In genomic region chr17:78401891-78402290, GRCh38 we compare ENCODE assay signal across 20 cellular contexts. TPM values are rescaled to one million over a fixed set of nuclear protein-coding genes. Genes with fewer than 3 reads are reported as not detected.
DNase-seq lines count a peak whose midpoint lies in the region; ATAC-seq and TF ChIP-seq lines count a peak whose summit lies in the region.
"Had no signal": no experiment of that assay in that cellular context is flagged by ENCODE, and none has a peak within 500 bp of the region (broad histone marks: within the 10 kb centered on the region; RNA-seq: fewer than 3 reads in every experiment).

No MANE protein-coding gene starts in this region.

- peaks cover 61% of the 10 kb centered on the region for H3K36me3 ChIP-seq in right atrium auricular region
- H3K36me3 ChIP-seq in SJSA1: peaks cover 95% of the 10 kb centered on the region

- peak in 2 of 3 donors; percentile 28 to 41 for DNase-seq in right cardiac atrium
- DNase-seq in right atrium auricular region (ENCODE audit: low spot score): no peak
- DNase-seq in SJSA1 (ENCODE audit: low read depth in 1 of 2, low spot score in 2 of 2): no peak
- no peak for DNase-seq in mesothelial cell of epicardium (ENCODE audit: low spot score in 2 of 2, unreplicated experiment in 2 of 2)
- no peak for DNase-seq in DMS153 treated with DMSO at 0.1 percent for 48 hours (lab: John Stamatoyannopoulos, UW; ENCODE audit: unreplicated experiment)
- no peak for DNase-seq in stimulated activated naive CD8-positive, alpha-beta T cell treated with anti-CD3 and anti-CD28 coated beads, Interleukin-15, amount 100 ng/mL, for 72 hours
- DNase-seq in activated effector memory CD4-positive, alpha-beta T cell treated with Interleukin-2 at 50 U/mL for 16 hours: no peak
- DNase-seq: activated CD4-positive, alpha-beta T cell treated with anti-CD3 and anti-CD28 coated beads for 1 hour; activated T-cell treated with anti-CD3 and anti-CD28 coated beads, Interleukin-2, amount 50 U/mL, for 1 hour; dorsolateral prefrontal cortex; NCI-H1417 treated with DMSO at 0.1 percent for 48 hours; NCI-H446; occipital lobe; stimulated activated CD4-positive, alpha-beta T cell treated with anti-CD3 and anti-CD28 coated beads, Interleukin-4, amount 100 ng/mL, for 4 hours; stimulated activated naive CD4-positive, alpha-beta T cell treated with Interleukin-2 at 50 U/mL for 16 hours; T-helper 1 cell had no signal

- ATAC-seq in right cardiac atrium: no peak
- ATAC-seq in stimulated activated naive CD8-positive, alpha-beta T cell treated with anti-CD3 and anti-CD28 coated beads, Interleukin-15, amount 100 ng/mL, for 72 hours: no peak

- peaks cover 11% of the 10 kb centered on the region for H3K4me1 Mint-ChIP-seq in mesothelial cell of epicardium
- peaks cover 14% of the 10 kb centered on the region for H3K4me1 Mint-ChIP-seq in stimulated activated naive CD8-positive, alpha-beta T cell treated with anti-CD3 and anti-CD28 coated beads, Interleukin-15, amount 100 ng/mL, for 72 hours

- no peaks in the 10 kb centered on the region for H3K27me3 Mint-ChIP-seq in mesothelial cell of epicardium (ENCODE audit: low read depth)
- no peaks in the 10 kb centered on the region for H3K27me3 Mint-ChIP-seq in stimulated activated naive CD8-positive, alpha-beta T cell treated with anti-CD3 and anti-CD28 coated beads, Interleukin-15, amount 100 ng/mL, for 72 hours
- H3K27me3 Mint-ChIP-seq: central memory CD8-positive, alpha-beta T cell had no signal

- peak overlapping the region; percentile 11 for H3K27ac Mint-ChIP-seq in mesothelial cell of epicardium
- H3K27ac Mint-ChIP-seq in stimulated activated naive CD8-positive, alpha-beta T cell treated with anti-CD3 and anti-CD28 coated beads, Interleukin-15, amount 100 ng/mL, for 72 hours: peak overlapping the region in 1 of 2 donors; percentile 29

- no peaks in the 10 kb centered on the region for H3K9me3 ChIP-seq in right cardiac atrium (ENCODE audit: control insufficient read depth, low read length)
- H3K9me3 ChIP-seq in right atrium auricular region: no peaks in the 10 kb centered on the region
- no peaks in the 10 kb centered on the region for H3K9me3 ChIP-seq in SJSA1 (replicated peaks)
- H3K9me3 ChIP-seq: thyroid gland had no signal

- 52% methylated on average over 8 of the region's 8 CpGs for WGBS in right cardiac atrium

- H3K4me3 Mint-ChIP-seq in mesothelial cell of epicardium: no peak overlapping the region
- no peak overlapping the region for H3K4me3 Mint-ChIP-seq in stimulated activated naive CD8-positive, alpha-beta T cell treated with anti-CD3 and anti-CD28 coated beads, Interleukin-15, amount 100 ng/mL, for 72 hours
- H3K4me3 Mint-ChIP-seq: central memory CD8-positive, alpha-beta T cell had no signal

- H3K27me3 ChIP-seq in right cardiac atrium (ENCODE audit: control insufficient read depth, insufficient read depth) (no peaks in the 10 kb centered on the region), right atrium auricular region (no peaks in the 10 kb centered on the region), SJSA1 (replicated peaks) (no peaks in the 10 kb centered on the region)
- H3K27me3 ChIP-seq: dorsolateral prefrontal cortex, thyroid gland had no signal

- peaks cover 11% of the 10 kb centered on the region for H3K4me1 ChIP-seq in right cardiac atrium (ENCODE audit: control insufficient read depth, insufficient read depth, low read length)
- peaks cover 0 to 25% of the 10 kb centered on the region in 2 donors for H3K4me1 ChIP-seq in right atrium auricular region
- H3K4me1 ChIP-seq in SJSA1 (replicated peaks): peaks cover 52% of the 10 kb centered on the region

- H3K4me3 ChIP-seq in right cardiac atrium (ENCODE audit: low read length): no peak overlapping the region
- no peak overlapping the region for H3K4me3 ChIP-seq in right atrium auricular region
- no peak overlapping the region for H3K4me3 ChIP-seq in SJSA1
- H3K4me3 ChIP-seq: dorsolateral prefrontal cortex, lung, thyroid gland had no signal

- H3K27ac ChIP-seq in right cardiac atrium (ENCODE audit: low read length) (no peak overlapping the region), right atrium auricular region (no peak overlapping the region), SJSA1 (peak overlapping the region; percentile 31)
- H3K27ac ChIP-seq: C4-2B had no signal

- H3K36me3 Mint-ChIP-seq in mesothelial cell of epicardium: peaks cover 36% of the 10 kb centered on the region

- intact Hi-C loops in right cardiac atrium (cut with DNase I): no loop called here

- H3K9me3 Mint-ChIP-seq in mesothelial cell of epicardium: no peaks in the 10 kb centered on the region
- H3K9me3 Mint-ChIP-seq in stimulated activated naive CD8-positive, alpha-beta T cell treated with anti-CD3 and anti-CD28 coated beads, Interleukin-15, amount 100 ng/mL, for 72 hours: no peaks in the 10 kb centered on the region
- H3K9me3 Mint-ChIP-seq: central memory CD8-positive, alpha-beta T cell had no signal

- no peak for TF ChIP-seq CTCF in right atrium auricular region (IDR thresholded peaks at IDR 0.05)
- no peak for TF ChIP-seq CTCF in mesothelial cell of epicardium (IDR thresholded peaks at IDR 0.05; ENCODE audit: unreplicated experiment)

RNA-seq across cellular contexts. Expression of gene PGS1, which starts 23.4 kb away (rescaled TPM):
- 10 to 100 TPM; 20.2 to 22.2 (median 20.8) TPM for total RNA-seq in right cardiac atrium
- polyA plus RNA-seq in right cardiac atrium: 13.9 TPM
- 10 to 100 TPM; 21.2 to 21.8 TPM for total RNA-seq in right atrium auricular region
- 43.6 and 64.1 TPM in 2 replicates for total RNA-seq in SJSA1 (2014; rRNA removed; shearing (Covaris generic))
- 62.0 to 66.5 TPM (median 62.3 TPM) in 3 replicates for total RNA-seq in mesothelial cell of epicardium

RNA-seq across cellular contexts. Expression of gene SOCS3, which starts 42.0 kb away (rescaled TPM):
- total RNA-seq in right cardiac atrium (10 to 100 TPM in 3 of 4 donors, 1 to 10 TPM in 1; 6.6 to 51.2 (median 11.6) TPM), right atrium auricular region (10 to 100 TPM; 39.9 to 56.8 TPM), mesothelial cell of epicardium (45.7 to 50.0 TPM (median 49.8 TPM) in 3 replicates)
- polyA plus RNA-seq in right cardiac atrium: 52.6 TPM
- total RNA-seq in SJSA1 (2014; rRNA removed; shearing (Covaris generic)): 44.7 and 71.9 TPM in 2 replicates

Comparison
In these comparisons a context has a peak if more than half of its experiments do, and no peak if none do; other contexts are left out.
1. DNase-seq: peak in right cardiac atrium (2 of 3); none in right atrium auricular region (single experiment), SJSA1 (0 of 2), mesothelial cell of epicardium (0 of 2), DMS153 treated with DMSO at 0.1 percent for 48 hours (single experiment), stimulated activated naive CD8-positive, alpha-beta T cell treated with anti-CD3 and anti-CD28 coated beads, Interleukin-15, amount 100 ng/mL, for 72 hours (0 of 2) and activated effector memory CD4-positive, alpha-beta T cell treated with Interleukin-2 at 50 U/mL for 16 hours (single experiment).